1 cellular context compared by ENCODE assay signal in genomic region chr2:120456867-120457266, GRCh38.
TF ChIP-seq lines count a peak whose summit lies in the region.

No MANE protein-coding gene starts in this region.

TF ChIP-seq in WTC11, 78 proteins besides CTCF, POLR2A, EP300 and RAD21:
- no peak for TF ChIP-seq CDX4 (CRISPR knock-in tag; IDR thresholded peaks at IDR 0.05; ENCODE audit: borderline replicate concordance)
- no peak for TF ChIP-seq TCF7 (CRISPR knock-in tag; IDR thresholded peaks at IDR 0.05; ENCODE audit: low read depth)
- TF ChIP-seq ZNF317 (CRISPR knock-in tag; IDR thresholded peaks at IDR 0.05; ENCODE audit: borderline replicate concordance, low read depth) = no peak
- TF ChIP-seq MYBL2 (CRISPR knock-in tag; IDR thresholded peaks at IDR 0.05) = no peak
- no peak for TF ChIP-seq USF1 (CRISPR knock-in tag; IDR thresholded peaks at IDR 0.05)
- TF ChIP-seq JUN (CRISPR knock-in tag; IDR thresholded peaks at IDR 0.05) = no peak
- no peak for TF ChIP-seq STAT6 (CRISPR knock-in tag; conservative IDR thresholded peaks at IDR 0.05; ENCODE audit: low read depth)
- TF ChIP-seq ZNF512 (CRISPR knock-in tag; IDR thresholded peaks at IDR 0.05; ENCODE audit: borderline replicate concordance) = no peak
- TF ChIP-seq TEAD1 (CRISPR knock-in tag; IDR thresholded peaks at IDR 0.05) = no peak
- no peak for TF ChIP-seq ZNF396 (CRISPR knock-in tag; IDR thresholded peaks at IDR 0.05; ENCODE audit: borderline replicate concordance)
- TF ChIP-seq NR2C2 (CRISPR knock-in tag; IDR thresholded peaks at IDR 0.05) = no peak
- TF ChIP-seq IRF2 (CRISPR knock-in tag; IDR thresholded peaks at IDR 0.05; ENCODE audit: borderline replicate concordance, low read depth) = no peak
- no peak for TF ChIP-seq GRHL2 (CRISPR knock-in tag; IDR thresholded peaks at IDR 0.05; ENCODE audit: insufficient replicate concordance, severe bottlenecking)
- TF ChIP-seq ZNF416 (CRISPR knock-in tag; IDR thresholded peaks at IDR 0.05) = no peak
- TF ChIP-seq ATF2 (CRISPR knock-in tag; IDR thresholded peaks at IDR 0.05; ENCODE audit: borderline replicate concordance, low read depth) = no peak
- no peak for TF ChIP-seq RELA (CRISPR knock-in tag; IDR thresholded peaks at IDR 0.05; ENCODE audit: borderline replicate concordance)
